12 cellular contexts compared by ENCODE assay signal in the genomic region with DNA sequence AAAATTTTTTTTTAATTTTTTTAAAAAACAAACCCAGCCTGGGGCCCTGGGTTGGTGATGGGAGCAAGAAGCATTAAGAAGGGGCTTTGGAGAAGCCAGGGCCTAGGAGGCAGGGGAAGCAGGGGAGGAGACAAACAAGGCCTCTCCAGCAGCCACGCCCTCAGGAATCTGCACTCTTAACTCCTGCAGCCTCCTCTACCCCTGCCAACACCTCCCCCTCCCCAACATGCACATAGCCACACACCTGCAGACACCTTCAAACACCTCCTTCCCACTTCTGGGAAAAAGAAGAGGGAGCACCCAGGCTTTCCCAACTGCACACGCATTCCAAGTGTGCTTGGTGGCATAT.
"Had no signal": no experiment of that assay in that cellular context is flagged by ENCODE, and none has a peak within 500 bp of the region (broad histone marks: within the 10 kb centered on the region; RNA-seq: fewer than 3 reads in every experiment).

No MANE protein-coding gene starts in this region.

- H3K36me3 ChIP-seq: neural progenitor cell, prostate gland, right atrium auricular region, stomach, thyroid gland, vagina had no signal

- H3K4me2 ChIP-seq: neural progenitor cell, smooth muscle cell had no signal

- H3K9me3 ChIP-seq: prostate gland, right atrium auricular region, stomach, thyroid gland, vagina had no signal

- DNase-seq: cortex of kidney had no signal

- FAIRE-seq: frontal cortex, kidney had no signal

- H3K4me3 ChIP-seq: lung, neural progenitor cell, prostate gland, right atrium auricular region, smooth muscle cell, stomach, thyroid gland, vagina had no signal

- H3K9ac ChIP-seq: neural progenitor cell, parathyroid adenoma had no signal

- H2AFZ ChIP-seq: neural progenitor cell had no signal

- H3K27me3 ChIP-seq: neural progenitor cell, right atrium auricular region, stomach, thyroid gland, vagina had no signal

- H3K4me1 ChIP-seq: parathyroid adenoma had no signal

- H3K27ac ChIP-seq: neural progenitor cell, parathyroid adenoma, right atrium auricular region, thyroid gland, vagina had no signal
